In the genomic region with DNA sequence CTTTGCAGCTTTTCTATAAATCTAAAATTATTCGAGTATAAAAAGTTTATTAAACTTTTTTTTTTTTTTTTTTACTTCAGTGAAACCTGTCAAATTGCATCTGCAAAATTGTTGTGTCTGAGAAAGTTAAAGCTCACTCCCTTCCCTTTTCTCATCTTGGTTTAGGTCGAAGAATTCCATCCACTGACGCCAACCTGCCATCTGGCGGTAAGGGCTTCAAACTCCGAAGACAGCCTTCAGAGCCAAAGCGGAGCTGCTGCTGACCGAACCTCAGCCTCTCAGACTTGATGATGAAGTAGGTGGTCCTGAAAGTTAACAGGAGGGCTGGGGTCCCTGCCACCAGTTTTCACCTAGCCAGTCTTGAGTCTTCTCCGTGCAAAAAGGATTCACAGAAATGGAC, we compare ENCODE assay signal across 31 cellular contexts. TPM values are rescaled to one million over a fixed set of nuclear protein-coding genes. Genes with fewer than 3 reads are reported as not detected.
A peak's percentile ranks its signal among the peaks of the same experiment; 100 is the strongest.
DNase-seq lines count a peak whose midpoint lies in the region; ATAC-seq and TF ChIP-seq lines count a peak whose summit lies in the region.
"Had no signal": no experiment of that assay in that cellular context is flagged by ENCODE, and none has a peak within 500 bp of the region (broad histone marks: within the 10 kb centered on the region; RNA-seq: fewer than 3 reads in every experiment).

No MANE protein-coding gene starts in this region.

- H3K36me3 Mint-ChIP-seq in GM23338 (ENCODE audit: low read depth) = peaks cover 12% of the 10 kb centered on the region; the same call in 1 of the 3 replicates
- H3K36me3 Mint-ChIP-seq in neural progenitor cell = peaks cover 19% of the 10 kb centered on the region
- peaks cover 38 to 48% of the 10 kb centered on the region in 2 donors for H3K36me3 Mint-ChIP-seq in stimulated activated naive B cell treated with anti-CD40 and anti-IgM and Interleukin-4, amounts not matched to agents 10 μg/mL and 1 μg/mL and 100 μg/mL, for 72 hours

- H3K4me1 ChIP-seq in GM23338 (ENCODE audit: insufficient read depth) (no peaks in the 10 kb centered on the region), neural progenitor cell (no peaks in the 10 kb centered on the region)
- H3K4me1 ChIP-seq: HAP-1 had no signal

- no peak overlapping the region for H2AFZ ChIP-seq in GM23338
- H2AFZ ChIP-seq in neural progenitor cell (replicated peaks) = no peak overlapping the region

- H3K27ac ChIP-seq in GM23338 (ENCODE audit: low read depth) (no peak overlapping the region), neural progenitor cell (no peak overlapping the region)
- H3K27ac ChIP-seq: dorsolateral prefrontal cortex, upper lobe of right lung had no signal

- H3F3A ChIP-seq in GM23338 (replicated peaks; ENCODE audit: low read depth) (no peaks in the 10 kb centered on the region), neural progenitor cell (ENCODE audit: low read depth) (no peaks in the 10 kb centered on the region)

- H3K4me3 Mint-ChIP-seq in GM23338 = no peak overlapping the region
- no peak overlapping the region for H3K4me3 Mint-ChIP-seq in neural progenitor cell
- H3K4me3 Mint-ChIP-seq in stimulated activated naive B cell treated with anti-CD40 and anti-IgM and Interleukin-4, amounts not matched to agents 10 μg/mL and 1 μg/mL and 100 μg/mL, for 72 hours = no peak overlapping the region
- H3K4me3 Mint-ChIP-seq: activated B cell treated with CpG ODN at 0.5 μM for 24 hours; activated CD4-positive, alpha-beta T cell treated with anti-CD3 and anti-CD28 coated beads, Interleukin-2, amount 10 ng/mL, durations not matched to agents 7 days and 5 days; CD4-positive, alpha-beta T cell; mesothelial cell of epicardium; naive B cell had no signal

- H3K27me3 ChIP-seq in GM23338 (ENCODE audit: insufficient read depth) (no peaks in the 10 kb centered on the region), neural progenitor cell (no peaks in the 10 kb centered on the region)
- H3K27me3 ChIP-seq: dorsolateral prefrontal cortex, upper lobe of right lung had no signal

- DNase-seq in GM23338 (ENCODE audit: low spot score) (peak; percentile 55), amniotic epithelial cell (ENCODE audit: low read depth) (peak; percentile 55), fibroblast of peridontal ligament (ENCODE audit: extremely low read depth) (peak; percentile 36), neural progenitor cell (ENCODE audit: low spot score) (peak; percentile 32), NK-92 (lab: John Stamatoyannopoulos, UW; ENCODE audit: unreplicated experiment) (no peak), GM10266 (ENCODE audit: extremely low spot score) (no peak), HK-2 (ENCODE audit: unreplicated experiment) (no peak)
- no peak for DNase-seq in stimulated activated naive B cell treated with anti-CD40 and anti-IgM and Interleukin-4, amounts not matched to agents 10 μg/mL and 1 μg/mL and 100 μg/mL, for 72 hours
- DNase-seq: activated B cell treated with CpG ODN at 0.5 μM for 24 hours; activated CD4-positive, alpha-beta T cell treated with anti-CD3 and anti-CD28 coated beads, Interleukin-2, amount 10 ng/mL, durations not matched to agents 7 days and 5 days; activated gamma-delta T cell treated with Interleukin-2 at 50 U/mL for 16 hours; CD4-positive, alpha-beta T cell; DMS79 treated with DMSO at 0.1 percent for 48 hours; dorsolateral prefrontal cortex; GF-D8; islet precursor cell; Kasumi-1; naive B cell; NCI-H1436; NCI-H2081 treated with DMSO at 0.1 percent for 48 hours; NCI-H2227 treated with DMSO at 0.1 percent for 48 hours; NCI-H526; NK-92 treated with Interleukin-12 subunit alpha and Interleukin-12 subunit beta, amount 100 ng/mL, for 24 hours; nucleus accumbens; PC-3; stimulated activated CD4-positive, alpha-beta T cell treated with anti-CD3 and anti-CD28 coated beads, Interleukin-15, amount 100 ng/mL, for 24 hours; stimulated activated naive CD4-positive, alpha-beta T cell; upper lobe of right lung had no signal

- H3K27ac Mint-ChIP-seq in GM23338 (no peak overlapping the region), neural progenitor cell (no peak overlapping the region)
- no peak overlapping the region for H3K27ac Mint-ChIP-seq in stimulated activated naive B cell treated with anti-CD40 and anti-IgM and Interleukin-4, amounts not matched to agents 10 μg/mL and 1 μg/mL and 100 μg/mL, for 72 hours
- H3K27ac Mint-ChIP-seq: activated B cell treated with CpG ODN at 0.5 μM for 24 hours; activated CD4-positive, alpha-beta T cell treated with anti-CD3 and anti-CD28 coated beads, Interleukin-2, amount 10 ng/mL, durations not matched to agents 7 days and 5 days; CD4-positive, alpha-beta T cell; mesothelial cell of epicardium had no signal

- no peaks in the 10 kb centered on the region for H3K9me2 ChIP-seq in GM23338 (ENCODE audit: insufficient read depth)
- H3K9me2 ChIP-seq: SK-N-SH had no signal

- peak; percentile 50; the same call in 2 of the 3 replicates for ATAC-seq in GM23338
- no peak for ATAC-seq in stimulated activated naive B cell treated with anti-CD40 and anti-IgM and Interleukin-4, amounts not matched to agents 10 μg/mL and 1 μg/mL and 100 μg/mL, for 72 hours (replicated peaks)
- ATAC-seq: PC-3, upper lobe of right lung had no signal

- peak; percentile 45 to 71 for TF ChIP-seq CTCF in GM23338 (conservative IDR thresholded peaks at IDR 0.05; ENCODE audit: low read depth in 2 of 2)
- TF ChIP-seq CTCF in neural progenitor cell (IDR thresholded peaks at IDR 0.05) = peak; percentile 38
- TF ChIP-seq CTCF in GM10266 (IDR thresholded peaks at IDR 0.05; ENCODE audit: control insufficient read depth, insufficient read depth, low read depth, missing control alignments) = no peak

- H3K4me2 ChIP-seq in GM23338 (no peak overlapping the region), neural progenitor cell (no peak overlapping the region)
- H3K4me2 ChIP-seq: SK-N-SH had no signal

- H4K20me1 ChIP-seq in GM23338 (replicated peaks; ENCODE audit: insufficient read depth) (no peaks in the 10 kb centered on the region), neural progenitor cell (ENCODE audit: low read depth) (no peaks in the 10 kb centered on the region)

- H3K36me3 ChIP-seq in GM23338 (ENCODE audit: insufficient read depth) (0 out of 2 replicates have a peak, but pooled peaks cover 3% of the 10 kb centered on the region), neural progenitor cell (no peaks in the 10 kb centered on the region)

- H3K27me3 Mint-ChIP-seq in GM23338 (ENCODE audit: insufficient read depth, low read depth, poor library complexity) (peaks cover 2% of the 10 kb centered on the region), neural progenitor cell (ENCODE audit: insufficient read depth, low read depth) (no peaks in the 10 kb centered on the region)
- no peaks in the 10 kb centered on the region for H3K27me3 Mint-ChIP-seq in stimulated activated naive B cell treated with anti-CD40 and anti-IgM and Interleukin-4, amounts not matched to agents 10 μg/mL and 1 μg/mL and 100 μg/mL, for 72 hours
- H3K27me3 Mint-ChIP-seq: activated B cell treated with CpG ODN at 0.5 μM for 24 hours; activated CD4-positive, alpha-beta T cell treated with anti-CD3 and anti-CD28 coated beads, Interleukin-2, amount 10 ng/mL, durations not matched to agents 7 days and 5 days; CD4-positive, alpha-beta T cell; naive B cell had no signal

- H3K4me3 ChIP-seq in GM23338 = no peak overlapping the region
- H3K4me3 ChIP-seq in neural progenitor cell = no peak overlapping the region
- H3K4me3 ChIP-seq: dorsolateral prefrontal cortex, HAP-1, upper lobe of right lung had no signal

- no peaks in the 10 kb centered on the region for H3K9me3 ChIP-seq in neural progenitor cell (ENCODE audit: low read depth)
- H3K9me3 ChIP-seq: HAP-1, SK-N-SH, upper lobe of right lung had no signal

- no peak overlapping the region for H3K9ac ChIP-seq in neural progenitor cell
- H3K9ac ChIP-seq: SK-N-SH had no signal

- H3K4me1 Mint-ChIP-seq in GM23338 = no peaks in the 10 kb centered on the region
- peaks cover 10% of the 10 kb centered on the region for H3K4me1 Mint-ChIP-seq in neural progenitor cell
- H3K4me1 Mint-ChIP-seq in stimulated activated naive B cell treated with anti-CD40 and anti-IgM and Interleukin-4, amounts not matched to agents 10 μg/mL and 1 μg/mL and 100 μg/mL, for 72 hours = no peaks in the 10 kb centered on the region
- H3K4me1 Mint-ChIP-seq: activated B cell treated with CpG ODN at 0.5 μM for 24 hours; activated CD4-positive, alpha-beta T cell treated with anti-CD3 and anti-CD28 coated beads, Interleukin-2, amount 10 ng/mL, durations not matched to agents 7 days and 5 days; naive B cell had no signal

- H3K9me3 Mint-ChIP-seq in GM23338 = no peaks in the 10 kb centered on the region
- H3K9me3 Mint-ChIP-seq in neural progenitor cell = no peaks in the 10 kb centered on the region
- H3K9me3 Mint-ChIP-seq in stimulated activated naive B cell treated with anti-CD40 and anti-IgM and Interleukin-4, amounts not matched to agents 10 μg/mL and 1 μg/mL and 100 μg/mL, for 72 hours = no peaks in the 10 kb centered on the region
- H3K9me3 Mint-ChIP-seq: activated B cell treated with CpG ODN at 0.5 μM for 24 hours; activated CD4-positive, alpha-beta T cell treated with anti-CD3 and anti-CD28 coated beads, Interleukin-2, amount 10 ng/mL, durations not matched to agents 7 days and 5 days; CD4-positive, alpha-beta T cell; mesothelial cell of epicardium; naive B cell had no signal

- H3K79me2 ChIP-seq in GM23338 (replicated peaks; ENCODE audit: insufficient read depth) (no peaks in the 10 kb centered on the region), neural progenitor cell (ENCODE audit: low read depth) (no peaks in the 10 kb centered on the region)

TF ChIP-seq in GM23338, 12 proteins besides CTCF, POLR2A, EP300 and RAD21 (continues in another document):
- TF ChIP-seq, protein P1, sequence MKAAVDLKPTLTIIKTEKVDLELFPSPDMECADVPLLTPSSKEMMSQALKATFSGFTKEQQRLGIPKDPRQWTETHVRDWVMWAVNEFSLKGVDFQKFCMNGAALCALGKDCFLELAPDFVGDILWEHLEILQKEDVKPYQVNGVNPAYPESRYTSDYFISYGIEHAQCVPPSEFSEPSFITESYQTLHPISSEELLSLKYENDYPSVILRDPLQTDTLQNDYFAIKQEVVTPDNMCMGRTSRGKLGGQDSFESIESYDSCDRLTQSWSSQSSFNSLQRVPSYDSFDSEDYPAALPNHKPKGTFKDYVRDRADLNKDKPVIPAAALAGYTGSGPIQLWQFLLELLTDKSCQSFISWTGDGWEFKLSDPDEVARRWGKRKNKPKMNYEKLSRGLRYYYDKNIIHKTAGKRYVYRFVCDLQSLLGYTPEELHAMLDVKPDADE (IDR thresholded peaks at IDR 0.05) = no peak
- TF ChIP-seq CREB1 (CRISPR knock-in tag; IDR thresholded peaks at IDR 0.05; ENCODE audit: low read depth) = no peak
- TF ChIP-seq EZH2 (IDR thresholded peaks at IDR 0.05; ENCODE audit: low read depth, unreplicated experiment) = no peak
- TF ChIP-seq EZH2phosphoT487 (IDR thresholded peaks at IDR 0.05; ENCODE audit: unreplicated experiment) = no peak
- no peak for TF ChIP-seq NANOG (IDR thresholded peaks at IDR 0.05; ENCODE audit: borderline replicate concordance)

RNA-seq across cellular contexts. Expression of a gene that starts 29.6 kb away (rescaled TPM):
- 22.9 and 24.7 TPM in 2 replicates for total RNA-seq in GM23338 (2014; rRNA removed; shearing (Covaris generic))
- polyA plus RNA-seq in GM23338 (2016; fragmentation: Nextera tagmentation; extraction: Ambion mirVana) = 17.4 and 18.8 TPM in 2 replicates
- total RNA-seq in neural progenitor cell (ENCODE audit: low replicate concordance) = 26.0 and 31.9 TPM in 2 replicates

RNA-seq across cellular contexts. Expression of a gene that starts 49.9 kb away (rescaled TPM):
- total RNA-seq in GM23338 (2014; rRNA removed; shearing (Covaris generic)) = 6.0 and 6.8 TPM in 2 replicates
- polyA plus RNA-seq in GM23338 (2016; fragmentation: Nextera tagmentation; extraction: Ambion mirVana) = 3.1 and 3.3 TPM in 2 replicates
- total RNA-seq in neural progenitor cell (ENCODE audit: low replicate concordance) = 5.7 and 7.9 TPM in 2 replicates

Comparison
In these comparisons a context has a peak if more than half of its experiments do, and no peak if none do; other contexts are left out.
1. DNase-seq: peak in GM23338 (single experiment), amniotic epithelial cell (single experiment), fibroblast of peridontal ligament (single experiment) and neural progenitor cell (single experiment); none in NK-92 (single experiment), stimulated activated naive B cell treated with anti-CD40 and anti-IgM and Interleukin-4, amounts not matched to agents 10 μg/mL and 1 μg/mL and 100 μg/mL, for 72 hours (single experiment), GM10266 (single experiment) and HK-2 (single experiment).